Comparison of ENCODE assay signal across 1 cellular context in genomic region chr6:133584903-133585302, GRCh38.
TF ChIP-seq lines count a peak whose summit lies in the region.

No MANE protein-coding gene starts in this region.

TF ChIP-seq in A549, 52 proteins besides CTCF, POLR2A, EP300 and RAD21 (continued from another document):
- no peak for TF ChIP-seq REST (IDR thresholded peaks at IDR 0.05)
